In genomic region chr1:225567789-225568188, GRCh38 we compare ENCODE assay signal across 13 cellular contexts.
A peak's percentile ranks its signal among the peaks of the same experiment; 100 is the strongest.
DNase-seq lines count a peak whose midpoint lies in the region; ATAC-seq and TF ChIP-seq lines count a peak whose summit lies in the region.
"Had no signal": no experiment of that assay in that cellular context is flagged by ENCODE, and none has a peak within 500 bp of the region (broad histone marks: within the 10 kb centered on the region; RNA-seq: fewer than 3 reads in every experiment).

No MANE protein-coding gene starts in this region.

- H3K9me3 Mint-ChIP-seq in nephron = no peaks in the 10 kb centered on the region
- H3K9me3 Mint-ChIP-seq in activated naive CD4-positive, alpha-beta T cell treated with anti-CD3 and anti-CD28 coated beads, Interleukin-2, amount 50 U/mL, for 72 hours = no peaks in the 10 kb centered on the region
- H3K9me3 Mint-ChIP-seq in immature natural killer cell = no peaks in the 10 kb centered on the region
- H3K9me3 Mint-ChIP-seq: activated CD4-positive, alpha-beta memory T cell treated with anti-CD3 and anti-CD28 coated beads for 36 hours had no signal

- DNase-seq in EL = peak; percentile 15
- peak; percentile 28 for DNase-seq in M059J (ENCODE audit: low read depth)
- peak; percentile 18 for DNase-seq in brain microvascular endothelial cell
- DNase-seq in activated naive CD4-positive, alpha-beta T cell treated with anti-CD3 and anti-CD28 coated beads, Interleukin-2, amount 50 U/mL, for 72 hours (ENCODE audit: low spot score in 2 of 2) = no peak
- DNase-seq in superior temporal gyrus (ENCODE audit: extremely low spot score) = no peak
- no peak for DNase-seq in immature natural killer cell
- DNase-seq: activated CD4-positive, alpha-beta memory T cell treated with anti-CD3 and anti-CD28 coated beads for 36 hours; Calu3; effector CD8-positive, alpha-beta T cell; stimulated activated CD4-positive, alpha-beta T cell treated with anti-CD3 and anti-CD28 coated beads, Interleukin-4, amount 100 ng/mL, for 1 hour had no signal

- H3K36me3 Mint-ChIP-seq in nephron (ENCODE audit: low read depth) (peaks cover 18% of the 10 kb centered on the region), immature natural killer cell (no peaks in the 10 kb centered on the region)
- H3K36me3 Mint-ChIP-seq in activated naive CD4-positive, alpha-beta T cell treated with anti-CD3 and anti-CD28 coated beads, Interleukin-2, amount 50 U/mL, for 72 hours = no peaks in the 10 kb centered on the region
- H3K36me3 Mint-ChIP-seq: activated CD4-positive, alpha-beta memory T cell treated with anti-CD3 and anti-CD28 coated beads for 36 hours; activated naive CD8-positive, alpha-beta T cell had no signal

- no peaks in the 10 kb centered on the region for H3K27me3 ChIP-seq in brain microvascular endothelial cell (replicated peaks)

- peaks cover 4% of the 10 kb centered on the region for H3K36me3 ChIP-seq in brain microvascular endothelial cell (replicated peaks)

- H3K4me1 Mint-ChIP-seq in nephron (peaks cover 28% of the 10 kb centered on the region), immature natural killer cell (no peaks in the 10 kb centered on the region)

- in situ Hi-C loops in brain microvascular endothelial cell (cut with HindIII; ENCODE audit: low pct_ligation_motif_present, low sequenced_read_pairs) = loop anchor here (25.0 kb wide), 1 partner anchor 195 kb away; no protein-coding TSS in a partner anchor

- peak; percentile 49 for TF ChIP-seq CTCF in brain microvascular endothelial cell (IDR thresholded peaks at IDR 0.05; ENCODE audit: low read depth, low read length, missing control alignments)
- TF ChIP-seq CTCF in nephron (IDR thresholded peaks at IDR 0.05; ENCODE audit: unreplicated experiment in 3 of 3) = peak in 2 of 3 experiments; percentile 27 to 33

- H3K27me3 Mint-ChIP-seq in nephron (ENCODE audit: low read depth) = no peaks in the 10 kb centered on the region
- H3K27me3 Mint-ChIP-seq in immature natural killer cell (ENCODE audit: low read depth in 3 of 3) = peaks cover 0 to 13% (median 6%) of the 10 kb centered on the region in 3 donors
- H3K27me3 Mint-ChIP-seq: activated CD4-positive, alpha-beta memory T cell treated with anti-CD3 and anti-CD28 coated beads for 36 hours; activated naive CD8-positive, alpha-beta T cell had no signal

- H3K27ac ChIP-seq in brain microvascular endothelial cell = no peak overlapping the region

- peak overlapping the region in 1 of 3 experiments; percentile 56 for H3K27ac Mint-ChIP-seq in nephron
- no peak overlapping the region for H3K27ac Mint-ChIP-seq in activated naive CD4-positive, alpha-beta T cell treated with anti-CD3 and anti-CD28 coated beads, Interleukin-2, amount 50 U/mL, for 72 hours
- H3K27ac Mint-ChIP-seq in immature natural killer cell = no peak overlapping the region
- H3K27ac Mint-ChIP-seq: activated CD4-positive, alpha-beta memory T cell treated with anti-CD3 and anti-CD28 coated beads for 36 hours; activated naive CD8-positive, alpha-beta T cell had no signal

- no peak for ATAC-seq in activated naive CD4-positive, alpha-beta T cell treated with anti-CD3 and anti-CD28 coated beads, Interleukin-2, amount 50 U/mL, for 72 hours
- ATAC-seq in HG02571 (IDR thresholded peaks at IDR 0.05; ENCODE audit: unreplicated experiment) = no peak

- H3K4me3 Mint-ChIP-seq in nephron (no peak overlapping the region), immature natural killer cell (no peak overlapping the region)
- H3K4me3 Mint-ChIP-seq: activated CD4-positive, alpha-beta memory T cell treated with anti-CD3 and anti-CD28 coated beads for 36 hours; activated naive CD8-positive, alpha-beta T cell had no signal

- no peak overlapping the region for H3K4me3 ChIP-seq in brain microvascular endothelial cell (ENCODE audit: low read depth, low read length)

Comparison
In these comparisons a context has a peak if more than half of its experiments do, and no peak if none do; other contexts are left out.
1. DNase-seq: peak in EL (single experiment), M059J (single experiment) and brain microvascular endothelial cell (single experiment); none in activated naive CD4-positive, alpha-beta T cell treated with anti-CD3 and anti-CD28 coated beads, Interleukin-2, amount 50 U/mL, for 72 hours (0 of 2), superior temporal gyrus (single experiment) and immature natural killer cell (0 of 3).